2 cellular contexts compared by ENCODE assay signal in the genomic region with DNA sequence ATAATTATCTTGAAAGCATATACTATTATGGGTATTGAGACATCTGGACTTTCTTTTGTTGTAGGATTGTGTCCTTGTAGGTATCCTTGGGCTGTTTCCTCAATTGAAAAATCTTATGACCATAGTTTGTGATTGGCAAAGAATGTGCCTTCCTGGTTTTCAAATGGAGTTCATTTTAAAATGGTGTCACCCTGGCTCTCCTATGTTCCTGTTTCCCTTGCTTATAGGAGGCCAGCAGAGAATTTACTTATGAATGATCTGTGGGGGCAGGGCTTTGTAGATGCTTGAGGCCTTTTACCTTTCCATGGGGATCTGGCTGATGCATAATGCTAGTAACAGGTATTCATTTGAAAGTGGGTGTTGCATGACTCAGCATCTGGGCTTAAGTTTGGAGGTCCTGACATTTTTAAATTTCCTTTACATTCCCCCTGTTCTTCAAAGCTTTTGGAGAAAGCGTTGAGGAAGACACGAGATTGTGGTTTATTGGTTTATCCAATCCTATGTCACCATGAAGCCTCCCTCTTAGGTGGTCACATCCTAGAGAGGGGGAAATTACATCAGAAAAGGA.
TF ChIP-seq lines count a peak whose summit lies in the region.

No MANE protein-coding gene starts in this region.

TF ChIP-seq in HepG2, 621 proteins besides CTCF, POLR2A, EP300 and RAD21 (continues in another document):
- TF ChIP-seq ZNF101 (CRISPR knock-in tag; IDR thresholded peaks at IDR 0.05; ENCODE audit: borderline replicate concordance, low read depth) = no peak
- TF ChIP-seq, protein P1, sequence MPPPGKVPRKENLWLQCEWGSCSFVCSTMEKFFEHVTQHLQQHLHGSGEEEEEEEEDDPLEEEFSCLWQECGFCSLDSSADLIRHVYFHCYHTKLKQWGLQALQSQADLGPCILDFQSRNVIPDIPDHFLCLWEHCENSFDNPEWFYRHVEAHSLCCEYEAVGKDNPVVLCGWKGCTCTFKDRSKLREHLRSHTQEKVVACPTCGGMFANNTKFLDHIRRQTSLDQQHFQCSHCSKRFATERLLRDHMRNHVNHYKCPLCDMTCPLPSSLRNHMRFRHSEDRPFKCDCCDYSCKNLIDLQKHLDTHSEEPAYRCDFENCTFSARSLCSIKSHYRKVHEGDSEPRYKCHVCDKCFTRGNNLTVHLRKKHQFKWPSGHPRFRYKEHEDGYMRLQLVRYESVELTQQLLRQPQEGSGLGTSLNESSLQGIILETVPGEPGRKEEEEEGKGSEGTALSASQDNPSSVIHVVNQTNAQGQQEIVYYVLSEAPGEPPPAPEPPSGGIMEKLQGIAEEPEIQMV (CRISPR knock-in tag; IDR thresholded peaks at IDR 0.05; ENCODE audit: low read depth) = no peak
- TF ChIP-seq MAFK (conservative IDR thresholded peaks at IDR 0.05 in 1 of 2, IDR thresholded peaks at IDR 0.05 in 1 of 2; ENCODE audit: low read length in 2 of 2) = 0 out of 4 replicates have a peak, but pooled peaks of 1 of the 2 experiments have one; percentile 6
- no peak for TF ChIP-seq SATB2 (CRISPR knock-in tag; IDR thresholded peaks at IDR 0.05)
- no peak for TF ChIP-seq FIP1L1 (IDR thresholded peaks at IDR 0.05; ENCODE audit: borderline replicate concordance, insufficient read depth, low read depth, low read length)
- TF ChIP-seq HCFC1 (IDR thresholded peaks at IDR 0.05; ENCODE audit: low read depth, low read length) = no peak
- TF ChIP-seq, protein P2, sequence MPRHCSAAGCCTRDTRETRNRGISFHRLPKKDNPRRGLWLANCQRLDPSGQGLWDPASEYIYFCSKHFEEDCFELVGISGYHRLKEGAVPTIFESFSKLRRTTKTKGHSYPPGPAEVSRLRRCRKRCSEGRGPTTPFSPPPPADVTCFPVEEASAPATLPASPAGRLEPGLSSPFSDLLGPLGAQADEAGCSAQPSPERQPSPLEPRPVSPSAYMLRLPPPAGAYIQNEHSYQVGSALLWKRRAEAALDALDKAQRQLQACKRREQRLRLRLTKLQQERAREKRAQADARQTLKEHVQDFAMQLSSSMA (CRISPR knock-in tag; IDR thresholded peaks at IDR 0.05) = no peak
- TF ChIP-seq, protein P3, sequence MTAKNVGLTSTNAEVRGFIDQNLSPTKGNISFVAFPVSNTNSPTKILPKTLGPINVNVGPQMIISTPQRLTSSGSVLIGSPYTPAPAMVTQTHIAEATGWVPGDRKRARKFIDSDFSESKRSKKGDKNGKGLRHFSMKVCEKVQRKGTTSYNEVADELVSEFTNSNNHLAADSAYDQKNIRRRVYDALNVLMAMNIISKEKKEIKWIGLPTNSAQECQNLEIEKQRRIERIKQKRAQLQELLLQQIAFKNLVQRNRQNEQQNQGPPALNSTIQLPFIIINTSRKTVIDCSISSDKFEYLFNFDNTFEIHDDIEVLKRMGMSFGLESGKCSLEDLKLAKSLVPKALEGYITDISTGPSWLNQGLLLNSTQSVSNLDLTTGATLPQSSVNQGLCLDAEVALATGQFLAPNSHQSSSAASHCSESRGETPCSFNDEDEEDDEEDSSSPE (CRISPR knock-in tag; IDR thresholded peaks at IDR 0.05) = no peak
- TF ChIP-seq, protein P4, sequence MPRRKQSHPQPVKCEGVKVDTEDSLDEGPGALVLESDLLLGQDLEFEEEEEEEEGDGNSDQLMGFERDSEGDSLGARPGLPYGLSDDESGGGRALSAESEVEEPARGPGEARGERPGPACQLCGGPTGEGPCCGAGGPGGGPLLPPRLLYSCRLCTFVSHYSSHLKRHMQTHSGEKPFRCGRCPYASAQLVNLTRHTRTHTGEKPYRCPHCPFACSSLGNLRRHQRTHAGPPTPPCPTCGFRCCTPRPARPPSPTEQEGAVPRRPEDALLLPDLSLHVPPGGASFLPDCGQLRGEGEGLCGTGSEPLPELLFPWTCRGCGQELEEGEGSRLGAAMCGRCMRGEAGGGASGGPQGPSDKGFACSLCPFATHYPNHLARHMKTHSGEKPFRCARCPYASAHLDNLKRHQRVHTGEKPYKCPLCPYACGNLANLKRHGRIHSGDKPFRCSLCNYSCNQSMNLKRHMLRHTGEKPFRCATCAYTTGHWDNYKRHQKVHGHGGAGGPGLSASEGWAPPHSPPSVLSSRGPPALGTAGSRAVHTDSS (CRISPR knock-in tag; conservative IDR thresholded peaks at IDR 0.05) = no peak
- TF ChIP-seq NFE2L2 (IDR thresholded peaks at IDR 0.05; ENCODE audit: low read length) = peak; percentile 85
- TF ChIP-seq, protein P5, sequence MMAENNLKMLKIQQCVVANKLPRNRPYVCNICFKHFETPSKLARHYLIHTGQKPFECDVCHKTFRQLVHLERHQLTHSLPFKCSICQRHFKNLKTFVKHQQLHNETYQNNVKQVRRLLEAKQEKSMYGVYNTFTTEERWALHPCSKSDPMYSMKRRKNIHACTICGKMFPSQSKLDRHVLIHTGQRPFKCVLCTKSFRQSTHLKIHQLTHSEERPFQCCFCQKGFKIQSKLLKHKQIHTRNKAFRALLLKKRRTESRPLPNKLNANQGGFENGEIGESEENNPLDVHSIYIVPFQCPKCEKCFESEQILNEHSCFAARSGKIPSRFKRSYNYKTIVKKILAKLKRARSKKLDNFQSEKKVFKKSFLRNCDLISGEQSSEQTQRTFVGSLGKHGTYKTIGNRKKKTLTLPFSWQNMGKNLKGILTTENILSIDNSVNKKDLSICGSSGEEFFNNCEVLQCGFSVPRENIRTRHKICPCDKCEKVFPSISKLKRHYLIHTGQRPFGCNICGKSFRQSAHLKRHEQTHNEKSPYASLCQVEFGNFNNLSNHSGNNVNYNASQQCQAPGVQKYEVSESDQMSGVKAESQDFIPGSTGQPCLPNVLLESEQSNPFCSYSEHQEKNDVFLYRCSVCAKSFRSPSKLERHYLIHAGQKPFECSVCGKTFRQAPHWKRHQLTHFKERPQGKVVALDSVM (CRISPR knock-in tag; IDR thresholded peaks at IDR 0.05) = no peak
- TF ChIP-seq FOXP1 (IDR thresholded peaks at IDR 0.05) = no peak
- no peak for TF ChIP-seq FOXP1 (CRISPR knock-in tag; IDR thresholded peaks at IDR 0.05)
- TF ChIP-seq, protein P6, sequence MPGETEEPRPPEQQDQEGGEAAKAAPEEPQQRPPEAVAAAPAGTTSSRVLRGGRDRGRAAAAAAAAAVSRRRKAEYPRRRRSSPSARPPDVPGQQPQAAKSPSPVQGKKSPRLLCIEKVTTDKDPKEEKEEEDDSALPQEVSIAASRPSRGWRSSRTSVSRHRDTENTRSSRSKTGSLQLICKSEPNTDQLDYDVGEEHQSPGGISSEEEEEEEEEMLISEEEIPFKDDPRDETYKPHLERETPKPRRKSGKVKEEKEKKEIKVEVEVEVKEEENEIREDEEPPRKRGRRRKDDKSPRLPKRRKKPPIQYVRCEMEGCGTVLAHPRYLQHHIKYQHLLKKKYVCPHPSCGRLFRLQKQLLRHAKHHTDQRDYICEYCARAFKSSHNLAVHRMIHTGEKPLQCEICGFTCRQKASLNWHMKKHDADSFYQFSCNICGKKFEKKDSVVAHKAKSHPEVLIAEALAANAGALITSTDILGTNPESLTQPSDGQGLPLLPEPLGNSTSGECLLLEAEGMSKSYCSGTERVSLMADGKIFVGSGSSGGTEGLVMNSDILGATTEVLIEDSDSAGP (CRISPR knock-in tag; IDR thresholded peaks at IDR 0.05; ENCODE audit: borderline replicate concordance) = no peak

TF ChIP-seq in H1, 55 proteins besides CTCF, POLR2A, EP300 and RAD21:
- TF ChIP-seq GTF2F1 (IDR thresholded peaks at IDR 0.05; ENCODE audit: borderline replicate concordance, low read depth, low read length) = no peak
- TF ChIP-seq BACH1 (IDR thresholded peaks at IDR 0.05; ENCODE audit: low read length) = peak; percentile 61
